Comparison of ENCODE assay signal across 27 cellular contexts in genomic region chr3:52380023-52380422, GRCh38.
"Had no signal": no experiment of that assay in that cellular context is flagged by ENCODE, and none has a peak within 500 bp of the region (broad histone marks: within the 10 kb centered on the region; RNA-seq: fewer than 3 reads in every experiment).

No MANE protein-coding gene starts in this region.

- H3K4me3 ChIP-seq: coronary artery, esophagus squamous epithelium, gastroesophageal sphincter, heart right ventricle had no signal

- H3K4me1 Mint-ChIP-seq: activated CD4-positive, alpha-beta memory T cell treated with anti-CD3 and anti-CD28 coated beads, Interleukin-2, amount 10 ng/mL, durations not matched to agents 7 days and 5 days; activated CD4-positive, alpha-beta T cell treated with anti-CD3 and anti-CD28 coated beads, Interleukin-2, amount 10 ng/mL, durations not matched to agents 7 days and 5 days; activated naive CD4-positive, alpha-beta T cell treated with anti-CD3 and anti-CD28 coated beads, Interleukin-2, amount 10 ng/mL, durations not matched to agents 7 days and 5 days had no signal

- H3K27me3 ChIP-seq: brain microvascular endothelial cell, esophagus squamous epithelium, gastroesophageal sphincter, heart right ventricle had no signal

- H3K36me3 Mint-ChIP-seq: activated naive CD4-positive, alpha-beta T cell treated with anti-CD3 and anti-CD28 coated beads, Interleukin-2, amount 10 ng/mL, durations not matched to agents 7 days and 5 days; activated naive CD4-positive, alpha-beta T cell treated with anti-CD3 and anti-CD28 coated beads, Interleukin-2, amount 50 U/mL, for 72 hours; activated naive CD8-positive, alpha-beta T cell treated with anti-CD3 and anti-CD28 coated beads, Interleukin-2, amount 10 ng/mL, durations not matched to agents 7 days and 5 days; WTC11 had no signal

- DNase-seq: activated CD4-positive, alpha-beta memory T cell treated with anti-CD3 and anti-CD28 coated beads, Interleukin-2, amount 10 ng/mL, durations not matched to agents 7 days and 5 days; activated CD4-positive, alpha-beta T cell treated with anti-CD3 and anti-CD28 coated beads for 1 hour; activated CD4-positive, alpha-beta T cell treated with anti-CD3 and anti-CD28 coated beads for 4 hours; activated CD4-positive, alpha-beta T cell treated with anti-CD3 and anti-CD28 coated beads, Interleukin-2, amount 10 ng/mL, durations not matched to agents 7 days and 5 days; activated CD4-positive, alpha-beta T cell treated with anti-CD3 and anti-CD28 coated beads, Interleukin-2, amount 50 U/mL, for 4 hours; activated CD8-positive, alpha-beta memory T cell treated with anti-CD3 and anti-CD28 coated beads, Interleukin-2, amount 50 U/mL, for 48 hours; activated gamma-delta T cell; activated naive CD4-positive, alpha-beta T cell; activated naive CD4-positive, alpha-beta T cell treated with anti-CD3 and anti-CD28 coated beads, Interleukin-2, amount 10 ng/mL, durations not matched to agents 7 days and 5 days; activated naive CD8-positive, alpha-beta T cell treated with anti-CD3 and anti-CD28 coated beads, Interleukin-2, amount 10 ng/mL, durations not matched to agents 7 days and 5 days; activated T-cell treated with anti-CD3 and anti-CD28 coated beads for 4 hours; activated T-cell treated with anti-CD3 and anti-CD28 coated beads, Interleukin-2, amount 50 U/mL, for 24 hours; activated T-cell treated with anti-CD3 and anti-CD28 coated beads, Interleukin-2, amount 50 U/mL, for 72 hours; brain microvascular endothelial cell; effector CD4-positive, alpha-beta T cell; effector memory CD8-positive, alpha-beta T cell; esophagus squamous epithelium; foreskin melanocyte; heart right ventricle; T-helper 2 cell had no signal

- H3K27ac Mint-ChIP-seq: activated CD4-positive, alpha-beta memory T cell treated with anti-CD3 and anti-CD28 coated beads, Interleukin-2, amount 10 ng/mL, durations not matched to agents 7 days and 5 days; activated CD4-positive, alpha-beta T cell treated with anti-CD3 and anti-CD28 coated beads, Interleukin-2, amount 10 ng/mL, durations not matched to agents 7 days and 5 days; activated naive CD4-positive, alpha-beta T cell treated with anti-CD3 and anti-CD28 coated beads, Interleukin-2, amount 10 ng/mL, durations not matched to agents 7 days and 5 days; activated naive CD8-positive, alpha-beta T cell treated with anti-CD3 and anti-CD28 coated beads, Interleukin-2, amount 10 ng/mL, durations not matched to agents 7 days and 5 days; activated T-cell treated with anti-CD3 and anti-CD28 coated beads, Interleukin-2, amount 50 U/mL, for 72 hours; dendritic cell treated with granulocyte-macrophage colony-stimulating factor and Interleukin-4, amounts not matched to agents 40 ng/mL and 50 ng/mL, for 4 days; WTC11 had no signal

- H3K9me3 ChIP-seq: esophagus squamous epithelium, gastroesophageal sphincter, heart right ventricle had no signal

- H3K4me1 ChIP-seq: esophagus squamous epithelium, gastroesophageal sphincter, heart right ventricle had no signal

- H3K27me3 Mint-ChIP-seq: activated CD4-positive, alpha-beta memory T cell treated with anti-CD3 and anti-CD28 coated beads, Interleukin-2, amount 10 ng/mL, durations not matched to agents 7 days and 5 days; activated CD4-positive, alpha-beta T cell treated with anti-CD3 and anti-CD28 coated beads, Interleukin-2, amount 10 ng/mL, durations not matched to agents 7 days and 5 days; activated naive CD4-positive, alpha-beta T cell treated with anti-CD3 and anti-CD28 coated beads, Interleukin-2, amount 10 ng/mL, durations not matched to agents 7 days and 5 days; activated naive CD8-positive, alpha-beta T cell treated with anti-CD3 and anti-CD28 coated beads, Interleukin-2, amount 10 ng/mL, durations not matched to agents 7 days and 5 days; activated T-cell treated with anti-CD3 and anti-CD28 coated beads, Interleukin-2, amount 50 U/mL, for 24 hours; central memory CD8-positive, alpha-beta T cell; effector memory CD8-positive, alpha-beta T cell had no signal

- H3K27ac ChIP-seq: brain microvascular endothelial cell, coronary artery, esophagus squamous epithelium, gastroesophageal sphincter, heart right ventricle, VCaP had no signal

- H3K4me3 Mint-ChIP-seq: activated CD4-positive, alpha-beta memory T cell treated with anti-CD3 and anti-CD28 coated beads, Interleukin-2, amount 10 ng/mL, durations not matched to agents 7 days and 5 days; activated CD4-positive, alpha-beta T cell treated with anti-CD3 and anti-CD28 coated beads, Interleukin-2, amount 10 ng/mL, durations not matched to agents 7 days and 5 days; activated naive CD4-positive, alpha-beta T cell treated with anti-CD3 and anti-CD28 coated beads, Interleukin-2, amount 10 ng/mL, durations not matched to agents 7 days and 5 days; activated naive CD8-positive, alpha-beta T cell treated with anti-CD3 and anti-CD28 coated beads, Interleukin-2, amount 10 ng/mL, durations not matched to agents 7 days and 5 days; activated T-cell treated with anti-CD3 and anti-CD28 coated beads, Interleukin-2, amount 50 U/mL, for 24 hours; activated T-cell treated with anti-CD3 and anti-CD28 coated beads, Interleukin-2, amount 50 U/mL, for 72 hours; central memory CD8-positive, alpha-beta T cell; dendritic cell treated with granulocyte-macrophage colony-stimulating factor and Interleukin-4, amounts not matched to agents 40 ng/mL and 50 ng/mL, for 4 days; effector memory CD8-positive, alpha-beta T cell; WTC11 had no signal

- H3K36me3 ChIP-seq: brain microvascular endothelial cell had no signal

- H3K9me3 Mint-ChIP-seq: activated CD4-positive, alpha-beta memory T cell treated with anti-CD3 and anti-CD28 coated beads, Interleukin-2, amount 10 ng/mL, durations not matched to agents 7 days and 5 days; activated CD4-positive, alpha-beta T cell treated with anti-CD3 and anti-CD28 coated beads, Interleukin-2, amount 10 ng/mL, durations not matched to agents 7 days and 5 days; activated naive CD4-positive, alpha-beta T cell treated with anti-CD3 and anti-CD28 coated beads, Interleukin-2, amount 10 ng/mL, durations not matched to agents 7 days and 5 days; activated naive CD4-positive, alpha-beta T cell treated with anti-CD3 and anti-CD28 coated beads, Interleukin-2, amount 50 U/mL, for 72 hours; activated naive CD8-positive, alpha-beta T cell treated with anti-CD3 and anti-CD28 coated beads, Interleukin-2, amount 10 ng/mL, durations not matched to agents 7 days and 5 days; activated T-cell treated with anti-CD3 and anti-CD28 coated beads, Interleukin-2, amount 50 U/mL, for 24 hours; activated T-cell treated with anti-CD3 and anti-CD28 coated beads, Interleukin-2, amount 50 U/mL, for 72 hours; central memory CD8-positive, alpha-beta T cell; dendritic cell treated with granulocyte-macrophage colony-stimulating factor and Interleukin-4, amounts not matched to agents 40 ng/mL and 50 ng/mL, for 4 days; effector memory CD8-positive, alpha-beta T cell; WTC11 had no signal
